ENCODE assay signal across 1 cellular context in the genomic region with DNA sequence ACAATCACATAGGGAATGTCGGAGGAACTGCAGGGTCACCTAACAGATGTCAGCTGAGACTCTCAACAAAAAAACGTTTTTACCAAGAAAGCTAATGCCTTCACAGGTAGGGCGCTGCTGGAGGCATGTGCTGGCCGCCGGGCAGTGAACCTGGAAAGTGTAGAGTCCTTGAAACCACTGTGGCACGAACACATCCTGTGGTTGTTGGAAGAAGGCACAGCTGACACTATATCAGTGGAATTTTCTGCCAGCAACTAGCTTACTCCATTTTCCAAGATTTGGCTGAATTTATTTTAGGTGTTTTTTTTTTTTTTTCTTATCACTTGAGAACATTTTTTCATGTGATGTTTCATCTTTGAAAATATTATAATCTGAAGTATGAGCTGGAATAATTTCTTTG.
TF ChIP-seq lines count a peak whose summit lies in the region.

No MANE protein-coding gene starts in this region.

TF ChIP-seq in GM12878, 131 proteins besides CTCF, POLR2A, EP300 and RAD21 (continued from another document):
- TF ChIP-seq, protein P1, sequence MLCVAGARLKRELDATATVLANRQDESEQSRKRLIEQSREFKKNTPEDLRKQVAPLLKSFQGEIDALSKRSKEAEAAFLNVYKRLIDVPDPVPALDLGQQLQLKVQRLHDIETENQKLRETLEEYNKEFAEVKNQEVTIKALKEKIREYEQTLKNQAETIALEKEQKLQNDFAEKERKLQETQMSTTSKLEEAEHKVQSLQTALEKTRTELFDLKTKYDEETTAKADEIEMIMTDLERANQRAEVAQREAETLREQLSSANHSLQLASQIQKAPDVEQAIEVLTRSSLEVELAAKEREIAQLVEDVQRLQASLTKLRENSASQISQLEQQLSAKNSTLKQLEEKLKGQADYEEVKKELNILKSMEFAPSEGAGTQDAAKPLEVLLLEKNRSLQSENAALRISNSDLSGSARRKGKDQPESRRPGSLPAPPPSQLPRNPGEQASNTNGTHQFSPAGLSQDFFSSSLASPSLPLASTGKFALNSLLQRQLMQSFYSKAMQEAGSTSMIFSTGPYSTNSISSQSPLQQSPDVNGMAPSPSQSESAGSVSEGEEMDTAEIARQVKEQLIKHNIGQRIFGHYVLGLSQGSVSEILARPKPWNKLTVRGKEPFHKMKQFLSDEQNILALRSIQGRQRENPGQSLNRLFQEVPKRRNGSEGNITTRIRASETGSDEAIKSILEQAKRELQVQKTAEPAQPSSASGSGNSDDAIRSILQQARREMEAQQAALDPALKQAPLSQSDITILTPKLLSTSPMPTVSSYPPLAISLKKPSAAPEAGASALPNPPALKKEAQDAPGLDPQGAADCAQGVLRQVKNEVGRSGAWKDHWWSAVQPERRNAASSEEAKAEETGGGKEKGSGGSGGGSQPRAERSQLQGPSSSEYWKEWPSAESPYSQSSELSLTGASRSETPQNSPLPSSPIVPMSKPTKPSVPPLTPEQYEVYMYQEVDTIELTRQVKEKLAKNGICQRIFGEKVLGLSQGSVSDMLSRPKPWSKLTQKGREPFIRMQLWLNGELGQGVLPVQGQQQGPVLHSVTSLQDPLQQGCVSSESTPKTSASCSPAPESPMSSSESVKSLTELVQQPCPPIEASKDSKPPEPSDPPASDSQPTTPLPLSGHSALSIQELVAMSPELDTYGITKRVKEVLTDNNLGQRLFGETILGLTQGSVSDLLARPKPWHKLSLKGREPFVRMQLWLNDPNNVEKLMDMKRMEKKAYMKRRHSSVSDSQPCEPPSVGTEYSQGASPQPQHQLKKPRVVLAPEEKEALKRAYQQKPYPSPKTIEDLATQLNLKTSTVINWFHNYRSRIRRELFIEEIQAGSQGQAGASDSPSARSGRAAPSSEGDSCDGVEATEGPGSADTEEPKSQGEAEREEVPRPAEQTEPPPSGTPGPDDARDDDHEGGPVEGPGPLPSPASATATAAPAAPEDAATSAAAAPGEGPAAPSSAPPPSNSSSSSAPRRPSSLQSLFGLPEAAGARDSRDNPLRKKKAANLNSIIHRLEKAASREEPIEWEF (IDR thresholded peaks at IDR 0.05; ENCODE audit: insufficient replicate concordance, low read depth, low read length): no peak
- TF ChIP-seq ZNF274 (IDR thresholded peaks at IDR 0.05; ENCODE audit: insufficient read depth, insufficient read length) (no peak), NRF1 (conservative IDR thresholded peaks at IDR 0.05; ENCODE audit: low read depth, low read length) (no peak), SMAD1 (IDR thresholded peaks at IDR 0.05; ENCODE audit: low read depth, partially characterized antibody) (no peak), RB1 (IDR thresholded peaks at IDR 0.05; ENCODE audit: borderline replicate concordance) (no peak), LARP7 (IDR thresholded peaks at IDR 0.05) (no peak)
